31 cellular contexts compared by ENCODE assay signal in the genomic region with DNA sequence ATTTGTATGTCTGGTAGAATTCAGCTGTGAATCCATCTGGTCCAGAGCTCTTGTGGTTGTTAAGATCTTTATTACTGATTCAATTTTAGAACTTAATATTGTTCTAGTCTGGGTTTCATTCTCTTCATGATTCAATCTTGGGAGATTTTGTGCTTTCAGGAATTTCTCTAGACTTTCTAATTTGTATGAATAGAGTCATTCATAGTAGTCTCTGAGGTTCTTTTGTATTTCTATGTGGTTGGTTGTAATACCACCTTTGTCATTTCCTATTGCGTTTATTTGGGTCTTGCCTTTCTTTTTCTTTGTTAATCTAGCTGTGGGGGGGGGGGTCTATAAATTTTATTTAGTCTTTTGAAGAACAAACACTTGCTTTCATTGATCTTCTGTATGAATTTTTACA.
"Had no signal": no experiment of that assay in that cellular context is flagged by ENCODE, and none has a peak within 500 bp of the region (broad histone marks: within the 10 kb centered on the region; RNA-seq: fewer than 3 reads in every experiment).

No MANE protein-coding gene starts in this region.

- H3K4me3 ChIP-seq: adrenal gland, body of pancreas, cardiac muscle cell had no signal

- H3K4me1 ChIP-seq: adrenal gland, body of pancreas had no signal

- DNase-seq: activated B cell treated with CpG ODN at 0.5 μM for 24 hours; activated CD4-positive, alpha-beta memory T cell treated with anti-CD3 and anti-CD28 coated beads for 36 hours; activated CD4-positive, alpha-beta T cell treated with anti-CD3 and anti-CD28 coated beads for 4 hours; activated CD4-positive, alpha-beta T cell treated with anti-CD3 and anti-CD28 coated beads, Interleukin-2, amount 10 ng/mL, durations not matched to agents 24 days and 14 days; activated CD4-positive, alpha-beta T cell treated with anti-CD3 and anti-CD28 coated beads, Interleukin-2, amount 50 U/mL, for 1 hour; activated CD4-positive, alpha-beta T cell treated with anti-CD3 and anti-CD28 coated beads, Interleukin-2, amount 50 U/mL, for 4 hours; activated CD4-positive, CD25-positive, alpha-beta regulatory T cell treated with anti-CD3 and anti-CD28 coated beads, Interleukin-2, amount 50 U/mL, for 72 hours; activated CD8-positive, alpha-beta memory T cell treated with anti-CD3 and anti-CD28 coated beads, Interleukin-2, amount 50 U/mL, for 4 hours; activated CD8-positive, alpha-beta T cell treated with anti-CD3 and anti-CD28 coated beads for 36 hours; activated effector memory CD4-positive, alpha-beta T cell treated with anti-CD3 and anti-CD28 coated beads, Interleukin-2, amount 50 U/mL, for 16 hours; activated gamma-delta T cell treated with Interleukin-2 at 50 U/mL for 16 hours; activated naive CD4-positive, alpha-beta T cell; activated naive CD4-positive, alpha-beta T cell treated with anti-CD3 and anti-CD28 coated beads for 36 hours; activated naive CD4-positive, alpha-beta T cell treated with anti-CD3 and anti-CD28 coated beads, Interleukin-2, amount 50 U/mL, for 16 hours; activated naive CD8-positive, alpha-beta T cell treated with anti-CD3 and anti-CD28 coated beads for 36 hours; activated T-cell treated with anti-CD3 and anti-CD28 coated beads for 4 hours; activated T-cell treated with anti-CD3 and anti-CD28 coated beads, Interleukin-2, amount 50 U/mL, for 1 hour; activated T-cell treated with anti-CD3 and anti-CD28 coated beads, Interleukin-2, amount 50 U/mL, for 4 hours; activated T-cell treated with anti-CD3 and anti-CD28 coated beads, Interleukin-2, amount 50 U/mL, for 72 hours; adrenal gland; amniotic stem cell; aorta; body of pancreas; brain microvascular endothelial cell; caudate nucleus; cerebellar nuclear complex; T-helper 1 cell; T-helper 2 cell; T-helper 9 cell had no signal

- H3K27me3 ChIP-seq: adrenal gland, body of pancreas, brain microvascular endothelial cell, cardiac muscle cell had no signal

- H3K27ac ChIP-seq: adrenal gland, body of pancreas, brain microvascular endothelial cell, cardiac muscle cell, VCaP had no signal

- H3K9me3 ChIP-seq: body of pancreas had no signal

- H3K36me3 ChIP-seq: adrenal gland, brain microvascular endothelial cell, cardiac muscle cell had no signal
